In genomic region chr20:17543531-17543961, GRCh38 we compare ENCODE assay signal across 12 cellular contexts. TPM values are rescaled to one million over a fixed set of nuclear protein-coding genes. Genes with fewer than 3 reads are reported as not detected.
DNase-seq lines count a peak whose midpoint lies in the region; ATAC-seq and TF ChIP-seq lines count a peak whose summit lies in the region.
"Had no signal": no experiment of that assay in that cellular context is flagged by ENCODE, and none has a peak within 500 bp of the region (broad histone marks: within the 10 kb centered on the region; RNA-seq: fewer than 3 reads in every experiment).

No MANE protein-coding gene starts in this region.

- H3K4me1 ChIP-seq in muscle layer of duodenum (ENCODE audit: control insufficient read depth in 1 of 2, insufficient read depth in 2 of 2, low read length in 2 of 2) (peaks cover 5 to 36% of the 10 kb centered on the region in 2 donors), upper lobe of left lung (peaks cover 10 to 17% (median 15%) of the 10 kb centered on the region in 4 donors)

- H3K27me3 ChIP-seq in muscle layer of duodenum (ENCODE audit: low read depth, low read length): no peaks in the 10 kb centered on the region
- H3K27me3 ChIP-seq in upper lobe of left lung: no peaks in the 10 kb centered on the region

- TF ChIP-seq CTCF in fibroblast of the aortic adventitia (IDR thresholded peaks at IDR 0.05; ENCODE audit: insufficient read depth, low read length) (no peak), upper lobe of left lung (IDR thresholded peaks at IDR 0.05) (no peak)

- H3K4me3 ChIP-seq in fibroblast of the aortic adventitia (ENCODE audit: low read depth, low read length): no peak overlapping the region
- no peak overlapping the region for H3K4me3 ChIP-seq in muscle layer of duodenum (ENCODE audit: low read depth in 1 of 2, low read length in 2 of 2)
- H3K4me3 ChIP-seq in upper lobe of left lung: no peak overlapping the region
- H3K4me3 ChIP-seq: lung had no signal

- H3K36me3 ChIP-seq in muscle layer of duodenum (ENCODE audit: control insufficient read depth in 1 of 2, insufficient read depth in 2 of 2, low read length in 2 of 2) (peaks cover 0 to 4% of the 10 kb centered on the region in 2 donors), upper lobe of left lung (no peaks in the 10 kb centered on the region)

- DNase-seq in fibroblast of the aortic adventitia (ENCODE audit: low read depth): peak; percentile 78
- DNase-seq in upper lobe of left lung: no peak
- no peak for DNase-seq in NCI-H82 treated with DMSO at 0.1 percent for 48 hours (lab: John Stamatoyannopoulos, UW; ENCODE audit: unreplicated experiment)
- DNase-seq in islet precursor cell: no peak
- DNase-seq: retina had no signal

- no peak for TF ChIP-seq POLR2A in upper lobe of left lung (IDR thresholded peaks at IDR 0.05)

- H3K9me3 ChIP-seq in muscle layer of duodenum (ENCODE audit: control insufficient read depth in 1 of 2, low read length in 2 of 2) (no peaks in the 10 kb centered on the region), upper lobe of left lung (no peaks in the 10 kb centered on the region)

- 60 to 64% methylated on average over 3 of the region's 3 CpGs for WGBS in upper lobe of left lung, 2 donors

- peak; percentile 61 for ATAC-seq in SK-N-SH treated with all-trans-retinoic acid at 6 μM for 48 hours
- peak in 1 of 2 donors; percentile 60 for ATAC-seq in upper lobe of left lung (ENCODE audit: low FRiP score in 2 of 2)
- no peak for ATAC-seq in GM19455 (IDR thresholded peaks at IDR 0.05; ENCODE audit: unreplicated experiment)
- no peak for ATAC-seq in HG03095 (IDR thresholded peaks at IDR 0.05; ENCODE audit: unreplicated experiment)
- ATAC-seq: esophagus mucosa, HCT116 had no signal

- H3K27ac ChIP-seq in muscle layer of duodenum (ENCODE audit: low read length) (peak overlapping the region; percentile 29), upper lobe of left lung (peak overlapping the region in 3 of 4 donors; percentile 41 to 65 (median 46))

- TF ChIP-seq EP300 in upper lobe of left lung (IDR thresholded peaks at IDR 0.05): no peak

TF ChIP-seq in SK-N-SH treated with all-trans-retinoic acid at 6 μM for 48 hours, 23 proteins besides CTCF, POLR2A, EP300 and RAD21:
- TF ChIP-seq TOX (CRISPR knock-in tag; IDR thresholded peaks at IDR 0.05; ENCODE audit: borderline replicate concordance): 0 out of 2 replicates have a peak, but pooled peaks have one; percentile 35
- TF ChIP-seq, protein P1, sequence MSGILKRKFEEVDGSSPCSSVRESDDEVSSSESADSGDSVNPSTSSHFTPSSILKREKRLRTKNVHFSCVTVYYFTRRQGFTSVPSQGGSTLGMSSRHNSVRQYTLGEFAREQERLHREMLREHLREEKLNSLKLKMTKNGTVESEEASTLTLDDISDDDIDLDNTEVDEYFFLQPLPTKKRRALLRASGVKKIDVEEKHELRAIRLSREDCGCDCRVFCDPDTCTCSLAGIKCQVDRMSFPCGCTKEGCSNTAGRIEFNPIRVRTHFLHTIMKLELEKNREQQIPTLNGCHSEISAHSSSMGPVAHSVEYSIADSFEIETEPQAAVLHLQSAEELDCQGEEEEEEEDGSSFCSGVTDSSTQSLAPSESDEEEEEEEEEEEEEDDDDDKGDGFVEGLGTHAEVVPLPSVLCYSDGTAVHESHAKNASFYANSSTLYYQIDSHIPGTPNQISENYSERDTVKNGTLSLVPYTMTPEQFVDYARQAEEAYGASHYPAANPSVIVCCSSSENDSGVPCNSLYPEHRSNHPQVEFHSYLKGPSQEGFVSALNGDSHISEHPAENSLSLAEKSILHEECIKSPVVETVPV (CRISPR knock-in tag; IDR thresholded peaks at IDR 0.05): no peak

RNA-seq across cellular contexts. Expression of gene BFSP1, which starts 12.4 kb away (rescaled TPM):
- total RNA-seq in fibroblast of the aortic adventitia (ENCODE audit: low replicate concordance) (1.3 and 3.5 TPM in 2 replicates), upper lobe of left lung (1 to 10 TPM in 4 of 6 donors, under 1 TPM in 1, not detected in 1; 0.97 to 5.2 (median 2.9) TPM)

RNA-seq across cellular contexts. Expression of gene DSTN, which starts 26.3 kb away (rescaled TPM):
- total RNA-seq in fibroblast of the aortic adventitia (ENCODE audit: low replicate concordance): 348 and 555 TPM in 2 replicates
- 100 to 1,000 TPM; 235 to 735 (median 513) TPM for total RNA-seq in upper lobe of left lung
